Comparison of ENCODE assay signal across 14 cellular contexts in the genomic region with DNA sequence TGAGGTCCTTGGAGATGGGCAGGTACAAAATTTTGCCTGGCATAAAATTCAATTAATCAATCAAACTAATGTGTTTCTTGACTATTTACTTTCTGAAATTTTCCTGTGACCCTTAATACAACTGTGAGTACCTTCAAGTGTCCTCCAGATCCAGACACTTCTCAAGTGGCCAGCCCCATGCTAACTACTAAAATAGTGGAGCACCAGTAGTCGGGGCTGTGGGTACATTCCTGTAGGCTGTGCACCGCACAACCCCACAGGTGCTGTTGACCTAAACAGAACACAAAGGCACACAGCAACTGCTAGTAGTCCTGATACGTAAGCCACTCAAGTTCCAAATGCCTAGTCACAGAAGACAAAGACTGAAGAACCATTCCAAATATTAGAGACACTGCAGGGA. TPM values are rescaled to one million over a fixed set of nuclear protein-coding genes. Genes with fewer than 3 reads are reported as not detected.
DNase-seq lines count a peak whose midpoint lies in the region; ATAC-seq and TF ChIP-seq lines count a peak whose summit lies in the region.
"Had no signal": no experiment of that assay in that cellular context is flagged by ENCODE, and none has a peak within 500 bp of the region (broad histone marks: within the 10 kb centered on the region; RNA-seq: fewer than 3 reads in every experiment).

No MANE protein-coding gene starts in this region.

- in situ Hi-C loops in mammary epithelial cell (cut with MboI; ENCODE audit: low sequenced_read_pairs in 2 of 2): loop anchor here (5.0 to 10.0 kb wide), 2 partner anchors 241 to 248 kb away; no protein-coding TSS in a partner anchor

- H3K4me1 Mint-ChIP-seq in naive B cell (peaks cover 34 to 60% (median 55%) of the 10 kb centered on the region in 3 donors), T-cell (peaks cover 4 to 16% (median 7%) of the 10 kb centered on the region in 3 donors)

- H3K27ac Mint-ChIP-seq in naive B cell (peak overlapping the region; percentile 15 to 97 (median 88)), T-cell (peak overlapping the region in 1 of 2 donors; percentile 20)

- POLR2A ChIA-PET in HEK293T (lab: Yijun Ruan, JAX) (no interaction called here), T-cell (lab: Charles Lee) (no interaction called here)

- H3K4me1 ChIP-seq in mammary epithelial cell (ENCODE audit: insufficient read depth, low read length): peaks cover 19% of the 10 kb centered on the region

- H3K9me3 Mint-ChIP-seq in naive B cell (no peaks in the 10 kb centered on the region), T-cell (no peaks in the 10 kb centered on the region)

- peak overlapping the region; percentile 70 for H3K27ac ChIP-seq in mammary epithelial cell (ENCODE audit: insufficient read depth, low read depth, low read length)

- H3K79me2 ChIP-seq in mammary epithelial cell (ENCODE audit: insufficient read depth, low read length): no peaks in the 10 kb centered on the region

- H3K36me3 Mint-ChIP-seq in naive B cell (peaks cover 4 to 6% of the 10 kb centered on the region in 2 donors), T-cell (peaks cover 24% of the 10 kb centered on the region)

- no peaks in the 10 kb centered on the region for H3K27me3 Mint-ChIP-seq in naive B cell
- no peaks in the 10 kb centered on the region for H3K27me3 Mint-ChIP-seq in T-cell

- no peaks in the 10 kb centered on the region for H3K27me3 ChIP-seq in mammary epithelial cell (ENCODE audit: insufficient read depth, low read length)
- H3K27me3 ChIP-seq: ascending aorta, MG63 had no signal

- H3K4me3 ChIP-seq in mammary epithelial cell (replicated peaks in 1 of 3; ENCODE audit: insufficient read depth in 1 of 3, low read depth in 2 of 3, low read length in 3 of 3): no peak overlapping the region
- H3K4me3 ChIP-seq: ascending aorta, MG63 had no signal

- intact Hi-C loops in mammary epithelial cell (cut with micrococcal nuclease): loop anchor here (10.0 kb wide), 1 partner anchor 308 kb away; no protein-coding TSS in a partner anchor

- peak overlapping the region in 4 of 8 donors; percentile 7 to 39 (median 20) for H3K4me3 Mint-ChIP-seq in naive B cell
- H3K4me3 Mint-ChIP-seq in T-cell: no peak overlapping the region

- WGBS in mammary epithelial cell (ENCODE audit: low coverage, missing lambda C conversion rate): 97% methylated on average over 3 of the region's 3 CpGs

- ATAC-seq in naive B cell (ENCODE audit: low read depth in 2 of 2): no peak
- no peak for ATAC-seq in T-cell (replicated peaks in 1 of 4)
- ATAC-seq: activated CD4-positive, CD25-positive, alpha-beta regulatory T cell treated with anti-CD3 and anti-CD28 coated beads, Interleukin-2, amount 50 U/mL, for 24 hours had no signal

- CTCF ChIA-PET in mammary epithelial cell (lab: Charles Lee; ENCODE audit: low non-redundant PET) (no interaction called here), HEK293T (lab: Yijun Ruan, JAX) (no interaction called here), T-cell (lab: Charles Lee) (no interaction called here)

- dilution Hi-C loops in mammary epithelial cell (cut with HindIII; ENCODE audit: low sequenced_read_pairs): no loop called here

- no peak overlapping the region for H3K4me2 ChIP-seq in mammary epithelial cell (ENCODE audit: insufficient read depth, low read depth, low read length)

- peak overlapping the region; percentile 17 for H3K9ac ChIP-seq in mammary epithelial cell (ENCODE audit: insufficient read depth, low read length)

- peak; percentile 87 for DNase-seq in DMS153 (lab: John Stamatoyannopoulos, UW)
- DNase-seq in NAMALWA (ENCODE audit: low spot score): peak; percentile 25
- DNase-seq in mammary epithelial cell: no peak
- no peak for DNase-seq in naive B cell
- no peak for DNase-seq in HEK293T (ENCODE audit: extremely low spot score)
- no peak for DNase-seq in middle frontal gyrus (ENCODE audit: extremely low spot score, low spot score)
- DNase-seq in T-cell: no peak
- DNase-seq: MG63, NCI-H187 treated with DMSO at 0.1 percent for 48 hours, NCI-H82, substantia nigra, T-helper 1 cell had no signal

- no peaks in the 10 kb centered on the region for H3K9me3 ChIP-seq in mammary epithelial cell (replicated peaks; ENCODE audit: insufficient read depth, low read length)
- H3K9me3 ChIP-seq: ascending aorta, MG63 had no signal

- no peak overlapping the region for H2AFZ ChIP-seq in mammary epithelial cell (ENCODE audit: low read depth, low read length)

- no peaks in the 10 kb centered on the region for H4K20me1 ChIP-seq in mammary epithelial cell (ENCODE audit: insufficient read depth, low read length)

- no peak for TF ChIP-seq CTCF in mammary epithelial cell (conservative IDR thresholded peaks at IDR 0.05 in 1 of 2, IDR thresholded peaks at IDR 0.05 in 1 of 2; ENCODE audit: extremely low read depth in 1 of 2, insufficient read depth in 1 of 2, low read depth in 1 of 2, low read length in 2 of 2)

- BruUV-seq in mammary epithelial cell (replicated peaks; lab: Mats Ljungman, UMichigan): no TSS peak

- H3K36me3 ChIP-seq in mammary epithelial cell (ENCODE audit: insufficient read depth, low read length): peaks cover 5% of the 10 kb centered on the region
- H3K36me3 ChIP-seq: MG63 had no signal

TF ChIP-seq in HEK293T, 16 proteins besides CTCF, POLR2A, EP300 and RAD21:
- no peak for TF ChIP-seq ZNF384 (IDR thresholded peaks at IDR 0.05)
- TF ChIP-seq NFRKB (IDR thresholded peaks at IDR 0.05): no peak
- TF ChIP-seq SP1 (IDR thresholded peaks at IDR 0.05): no peak
- no peak for TF ChIP-seq FOXM1 (IDR thresholded peaks at IDR 0.05; ENCODE audit: borderline replicate concordance)
- TF ChIP-seq ARNT (IDR thresholded peaks at IDR 0.05): no peak
- TF ChIP-seq LEF1 (IDR thresholded peaks at IDR 0.05; ENCODE audit: borderline replicate concordance): no peak
- TF ChIP-seq ELF4 (IDR thresholded peaks at IDR 0.05): no peak
- TF ChIP-seq FOXK2 (IDR thresholded peaks at IDR 0.05): no peak
- no peak for TF ChIP-seq TARDBP (IDR thresholded peaks at IDR 0.05)
- TF ChIP-seq, protein P1, sequence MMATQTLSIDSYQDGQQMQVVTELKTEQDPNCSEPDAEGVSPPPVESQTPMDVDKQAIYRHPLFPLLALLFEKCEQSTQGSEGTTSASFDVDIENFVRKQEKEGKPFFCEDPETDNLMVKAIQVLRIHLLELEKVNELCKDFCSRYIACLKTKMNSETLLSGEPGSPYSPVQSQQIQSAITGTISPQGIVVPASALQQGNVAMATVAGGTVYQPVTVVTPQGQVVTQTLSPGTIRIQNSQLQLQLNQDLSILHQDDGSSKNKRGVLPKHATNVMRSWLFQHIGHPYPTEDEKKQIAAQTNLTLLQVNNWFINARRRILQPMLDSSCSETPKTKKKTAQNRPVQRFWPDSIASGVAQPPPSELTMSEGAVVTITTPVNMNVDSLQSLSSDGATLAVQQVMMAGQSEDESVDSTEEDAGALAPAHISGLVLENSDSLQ (IDR thresholded peaks at IDR 0.05): no peak
- no peak for TF ChIP-seq CTBP1 (IDR thresholded peaks at IDR 0.05; ENCODE audit: borderline replicate concordance)
- TF ChIP-seq HDGF (IDR thresholded peaks at IDR 0.05; ENCODE audit: borderline replicate concordance): no peak
- no peak for TF ChIP-seq L3MBTL2 (conservative IDR thresholded peaks at IDR 0.05)

RNA-seq across cellular contexts. Expression of a gene that starts 36.6 kb away (rescaled TPM):
- 10 to 100 TPM; 21.5 to 21.7 TPM for total RNA-seq in mammary epithelial cell
- 14.6 TPM for polyA plus RNA-seq in mammary epithelial cell
- polyA minus RNA-seq in mammary epithelial cell: 5.4 TPM
- 10 to 100 TPM; 35.5 to 46.2 (median 40.6) TPM for polyA plus RNA-seq in naive B cell (ENCODE audit: low read depth in 6 of 6)
- total RNA-seq in T-cell: 10 to 100 TPM; 47.0 to 98.9 (median 73.4) TPM

RNA-seq across cellular contexts. Expression of a gene that starts 40.0 kb away (rescaled TPM):
- total RNA-seq in mammary epithelial cell (100 to 1,000 TPM in 1 of 2 donors, 10 to 100 TPM in 1; 63.3 to 104 TPM), T-cell (10 to 100 TPM; 14.2 to 28.3 (median 22.5) TPM)
- polyA plus RNA-seq in mammary epithelial cell (93.1 TPM), naive B cell (ENCODE audit: low read depth in 6 of 6) (100 to 1,000 TPM; 120 to 177 (median 144) TPM)
- polyA minus RNA-seq in mammary epithelial cell: 92.8 TPM

RNA-seq across cellular contexts. Expression of a gene that starts 48.3 kb away (rescaled TPM):
- total RNA-seq in mammary epithelial cell (1 to 10 TPM; 1.2 to 2.0 TPM), T-cell (1 to 10 TPM in 1 of 5 donors, under 1 TPM in 3, not detected in 1; 0.53 to 1.2 (median 0.75) TPM)
- polyA plus RNA-seq in mammary epithelial cell (0.75 TPM), naive B cell (ENCODE audit: low read depth in 6 of 6) (1 to 10 TPM in 2 of 6 donors, under 1 TPM in 3, not detected in 1; 0.38 to 1.6 (median 0.93) TPM)
- not detected for polyA minus RNA-seq in mammary epithelial cell

Comparison
In these comparisons a context has a peak if more than half of its experiments do, and no peak if none do; other contexts are left out.
1. DNase-seq: peak in DMS153 (single experiment) and NAMALWA (single experiment); none in mammary epithelial cell (single experiment), naive B cell (single experiment), HEK293T (single experiment), middle frontal gyrus (single experiment) and T-cell (0 of 34).